Comparison of ENCODE assay signal across 8 cellular contexts in genomic region chr10:90818736-90819135, GRCh38. TPM values are rescaled to one million over a fixed set of nuclear protein-coding genes. Genes with fewer than 3 reads are reported as not detected.
"Had no signal": no experiment of that assay in that cellular context is flagged by ENCODE, and none has a peak within 500 bp of the region (broad histone marks: within the 10 kb centered on the region; RNA-seq: fewer than 3 reads in every experiment).

No MANE protein-coding gene starts in this region.

- DNase-seq: GM23248, GOT3, H7, IMR-90 had no signal

- ATAC-seq: HCT116, K562 had no signal

- H3K4me3 ChIP-seq: GM23248, HAP-1, K562 had no signal

- H2AFZ ChIP-seq: GM23248 had no signal

- H3K9ac ChIP-seq: GM23248 had no signal

- H3K27ac ChIP-seq: GM23248 had no signal

- H3K36me3 ChIP-seq: HAP-1 had no signal

RNA-seq across cellular contexts. Expression of gene HTR7, which starts 39.1 kb away (rescaled TPM):
- total RNA-seq: HT-29 had no signal
